9 cellular contexts compared by ENCODE assay signal in the genomic region with DNA sequence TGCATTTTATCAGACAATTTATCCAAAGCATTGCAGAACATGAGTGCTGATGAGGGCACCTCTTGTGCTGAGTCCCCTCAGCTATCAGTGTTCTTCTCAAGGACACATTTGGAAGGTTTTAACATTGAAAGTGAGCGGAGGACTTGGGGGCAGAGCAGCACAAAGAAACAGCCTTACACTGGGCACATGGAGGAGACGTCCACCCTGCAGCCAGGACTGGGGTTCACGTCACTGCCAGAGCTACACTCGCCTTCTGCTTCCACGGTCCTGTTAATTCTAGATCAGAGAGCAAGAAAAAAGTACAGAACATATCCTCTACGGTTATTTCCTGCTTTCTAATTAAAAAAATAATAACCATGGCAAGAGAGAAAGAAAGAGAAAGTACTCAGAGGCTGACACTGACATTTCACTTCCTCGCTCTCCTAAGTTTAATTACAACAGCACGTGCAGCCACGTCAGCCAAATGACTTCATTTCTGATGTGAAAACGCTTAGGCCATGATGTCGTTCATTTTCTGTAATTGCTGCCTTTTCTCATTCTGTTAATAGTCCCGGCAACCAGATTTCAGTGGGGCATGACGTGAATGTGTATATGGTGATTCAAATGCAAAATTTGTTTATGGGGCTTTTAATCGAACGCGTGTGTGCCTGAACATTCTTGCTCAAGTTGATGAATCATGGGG. TPM values are rescaled to one million over a fixed set of nuclear protein-coding genes. Genes with fewer than 3 reads are reported as not detected.
DNase-seq lines count a peak whose midpoint lies in the region; ATAC-seq and TF ChIP-seq lines count a peak whose summit lies in the region.
"Had no signal": no experiment of that assay in that cellular context is flagged by ENCODE, and none has a peak within 500 bp of the region (broad histone marks: within the 10 kb centered on the region; RNA-seq: fewer than 3 reads in every experiment).

No MANE protein-coding gene starts in this region.

- no peaks in the 10 kb centered on the region for H3K36me3 Mint-ChIP-seq in activated naive CD4-positive, alpha-beta T cell treated with anti-CD3 and anti-CD28 coated beads, Interleukin-2, amount 50 U/mL, for 24 hours

- no peak overlapping the region for H3K4me3 ChIP-seq in Jurkat, Clone E6-1 (ENCODE audit: low read length)

- DNase-seq in GM13977 (ENCODE audit: low spot score) (peak; percentile 58), left kidney (ENCODE audit: low read depth, low spot score) (peak; percentile 24), glomerular visceral epithelial cell (ENCODE audit: extremely low spot score) (no peak), ecto neural progenitor cell (ENCODE audit: low spot score) (no peak)
- DNase-seq in Jurkat, Clone E6-1 (ENCODE audit: low read depth, low spot score), result peak; percentile 11

- no peak for TF ChIP-seq CTCF in GM13977 (IDR thresholded peaks at IDR 0.05; ENCODE audit: extremely low read depth, insufficient read depth, missing control alignments)

- H3K27ac Mint-ChIP-seq in activated naive CD4-positive, alpha-beta T cell treated with anti-CD3 and anti-CD28 coated beads, Interleukin-2, amount 50 U/mL, for 24 hours, result peak overlapping the region; percentile 44

- H3K27me3 Mint-ChIP-seq in activated naive CD4-positive, alpha-beta T cell treated with anti-CD3 and anti-CD28 coated beads, Interleukin-2, amount 50 U/mL, for 24 hours, result no peaks in the 10 kb centered on the region

- H3K9me3 Mint-ChIP-seq in activated naive CD4-positive, alpha-beta T cell treated with anti-CD3 and anti-CD28 coated beads, Interleukin-2, amount 50 U/mL, for 24 hours, result no peaks in the 10 kb centered on the region

- peaks cover 16% of the 10 kb centered on the region for H3K4me1 Mint-ChIP-seq in activated naive CD4-positive, alpha-beta T cell treated with anti-CD3 and anti-CD28 coated beads, Interleukin-2, amount 50 U/mL, for 24 hours

- H3K4me3 Mint-ChIP-seq in activated naive CD4-positive, alpha-beta T cell treated with anti-CD3 and anti-CD28 coated beads, Interleukin-2, amount 50 U/mL, for 24 hours, result peak overlapping the region; percentile 54

- ATAC-seq in HG03025 (IDR thresholded peaks at IDR 0.05; ENCODE audit: low FRiP score, unreplicated experiment) (no peak), GM18873 (IDR thresholded peaks at IDR 0.05; ENCODE audit: low FRiP score, unreplicated experiment) (no peak)

- in situ Hi-C loops in GM13977 (cut with MboI; ENCODE audit: low pct_unique_long_range_greater_than_20kb, low sequenced_read_pairs, unreplicated experiment), result no loop called here

RNA-seq across cellular contexts. Expression of gene PRND, which starts 5.1 kb away (rescaled TPM):
- not detected for polyA plus RNA-seq in Jurkat, Clone E6-1 (2012; ENCODE audit: insufficient read depth, insufficient read length)
- polyA plus RNA-seq: keratinocyte had no signal

RNA-seq across cellular contexts. Expression of gene PRNP, which starts 40.6 kb away (rescaled TPM):
- 28.4 TPM for polyA plus RNA-seq in Jurkat, Clone E6-1 (2012; ENCODE audit: insufficient read depth, insufficient read length)

Comparison
In these comparisons a context has a peak if more than half of its experiments do, and no peak if none do; other contexts are left out.
1. DNase-seq: peak in GM13977 (single experiment), Jurkat, Clone E6-1 (single experiment) and left kidney (single experiment); none in glomerular visceral epithelial cell (single experiment) and ecto neural progenitor cell (single experiment).